In the genomic region with DNA sequence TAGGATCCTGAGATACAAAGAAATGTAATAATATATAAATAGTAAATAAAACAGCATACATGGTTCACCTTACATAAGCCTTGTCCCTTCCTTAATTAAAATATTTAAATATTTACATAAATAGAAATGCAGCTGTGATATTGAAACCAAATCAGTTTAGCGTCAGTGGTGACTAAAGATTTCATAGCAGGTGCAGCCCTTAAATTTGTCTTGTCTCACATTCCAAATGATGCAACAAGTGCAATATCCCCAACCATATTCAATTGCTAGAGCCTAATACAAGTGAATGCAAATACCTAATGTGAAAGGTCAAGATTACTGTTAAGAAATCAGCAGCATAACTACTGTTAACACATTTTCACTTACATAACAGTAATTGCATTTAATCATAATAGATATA, we compare ENCODE assay signal across 33 cellular contexts.
"Had no signal": no experiment of that assay in that cellular context is flagged by ENCODE, and none has a peak within 500 bp of the region (broad histone marks: within the 10 kb centered on the region; RNA-seq: fewer than 3 reads in every experiment).

No MANE protein-coding gene starts in this region.

- H3K36me3 ChIP-seq: MG63, Peyer's patch, SJSA1 had no signal

- H3K4me2 ChIP-seq: SK-N-SH had no signal

- H3K4me3 ChIP-seq: MG63, Peyer's patch, SJSA1 had no signal

- DNase-seq: Kasumi-1; KG1; MG63; NCI-H1048; NCI-H1092 treated with DMSO at 0.1 percent for 48 hours; NCI-H1105 treated with DMSO at 0.1 percent for 48 hours; NCI-H1417; NCI-H1436; NCI-H146; NCI-H1694; NCI-H187; NCI-H1930; NCI-H2029 treated with DMSO at 0.1 percent for 48 hours; NCI-H2081 treated with DMSO at 0.1 percent for 48 hours; NCI-H2171 treated with DMSO at 0.1 percent for 48 hours; NCI-H2227 treated with DMSO at 0.1 percent for 48 hours; NCI-H345; NCI-H446; NCI-H510A treated with DMSO at 0.1 percent for 48 hours; NCI-H524 treated with DMSO at 0.1 percent for 48 hours; NCI-H526 treated with DMSO at 0.1 percent for 48 hours; NCI-H774; NK-92 treated with Interleukin-12 subunit alpha and Interleukin-12 subunit beta, amount 100 ng/mL, for 24 hours; OCI-M1; PC-3; Peyer's patch; Right ventricle myocardium superior; RPMI8226; SHP77 treated with DMSO at 0.1 percent for 48 hours; SK-N-SH; SW 1271; T-helper 1 cell had no signal

- H3K9ac ChIP-seq: SK-N-SH had no signal

- H3K27me3 ChIP-seq: MG63, Peyer's patch, SJSA1 had no signal

- H3K27ac ChIP-seq: Peyer's patch, SJSA1 had no signal

- ATAC-seq: PC-3 had no signal

- H3K4me1 ChIP-seq: Peyer's patch, SJSA1 had no signal

- H3K9me3 ChIP-seq: MG63, Peyer's patch, SJSA1, SK-N-SH had no signal
